Comparison of ENCODE assay signal across 20 cellular contexts in genomic region chr12:74892057-74892633, GRCh38.
"Had no signal": no experiment of that assay in that cellular context is flagged by ENCODE, and none has a peak within 500 bp of the region (broad histone marks: within the 10 kb centered on the region; RNA-seq: fewer than 3 reads in every experiment).

No MANE protein-coding gene starts in this region.

- H3K36me3 Mint-ChIP-seq: stimulated activated effector memory CD8-positive, alpha-beta T cell treated with anti-CD3 and anti-CD28 coated beads, Interleukin-12 subunit alpha, Interleukin-12 subunit beta, amount 100 ng/mL, for 72 hours had no signal

- H3K27me3 ChIP-seq: heart left ventricle, stomach, suprapubic skin, transverse colon had no signal

- H3K9me3 ChIP-seq: stomach, suprapubic skin, transverse colon had no signal

- H3K27ac ChIP-seq: epithelial cell of prostate, heart left ventricle, stomach, suprapubic skin, transverse colon, VCaP had no signal

- DNase-seq: activated CD4-positive, alpha-beta T cell treated with anti-CD3 and anti-CD28 coated beads, Interleukin-2, amount 10 ng/mL, durations not matched to agents 24 days and 14 days; activated CD8-positive, alpha-beta T cell treated with anti-CD3 and anti-CD28 coated beads, Interleukin-2, amount 10 ng/mL, durations not matched to agents 7 days and 5 days; activated effector memory CD4-positive, alpha-beta T cell treated with anti-CD3 and anti-CD28 coated beads, Interleukin-2, amount 50 U/mL, for 16 hours; activated naive CD4-positive, alpha-beta T cell treated with anti-CD3 and anti-CD28 coated beads, Interleukin-2, amount 50 U/mL, for 16 hours; activated T-cell treated with anti-CD3 and anti-CD28 coated beads, Interleukin-2, amount 50 U/mL, for 48 hours; cerebellar nuclear complex; cortex of kidney; heart left ventricle; posterior cingulate gyrus; small intestine; stimulated activated CD4-positive, alpha-beta T cell treated with anti-CD3 and anti-CD28 coated beads, Interleukin-2, amount 100 ng/mL, for 24 hours; stomach; SW 1271; transverse colon had no signal

- H3K27me3 Mint-ChIP-seq: activated CD4-positive, alpha-beta T cell treated with anti-CD3 and anti-CD28 coated beads, Interleukin-2, amount 10 ng/mL, durations not matched to agents 24 days and 14 days had no signal

- H3K4me3 Mint-ChIP-seq: activated CD4-positive, alpha-beta T cell treated with anti-CD3 and anti-CD28 coated beads, Interleukin-2, amount 10 ng/mL, durations not matched to agents 24 days and 14 days; activated CD8-positive, alpha-beta T cell treated with anti-CD3 and anti-CD28 coated beads, Interleukin-2, amount 10 ng/mL, durations not matched to agents 7 days and 5 days; stimulated activated effector memory CD8-positive, alpha-beta T cell treated with anti-CD3 and anti-CD28 coated beads, Interleukin-12 subunit alpha, Interleukin-12 subunit beta, amount 100 ng/mL, for 72 hours had no signal

- H3K27ac Mint-ChIP-seq: activated CD4-positive, alpha-beta T cell treated with anti-CD3 and anti-CD28 coated beads, Interleukin-2, amount 10 ng/mL, durations not matched to agents 24 days and 14 days; activated CD8-positive, alpha-beta T cell treated with anti-CD3 and anti-CD28 coated beads, Interleukin-2, amount 10 ng/mL, durations not matched to agents 7 days and 5 days; stimulated activated effector memory CD8-positive, alpha-beta T cell treated with anti-CD3 and anti-CD28 coated beads, Interleukin-12 subunit alpha, Interleukin-12 subunit beta, amount 100 ng/mL, for 72 hours had no signal

- H3K9me3 Mint-ChIP-seq: activated CD4-positive, alpha-beta T cell treated with anti-CD3 and anti-CD28 coated beads, Interleukin-2, amount 10 ng/mL, durations not matched to agents 24 days and 14 days had no signal

- H3K4me1 ChIP-seq: suprapubic skin had no signal

- H3K36me3 ChIP-seq: heart left ventricle, stomach, suprapubic skin, transverse colon had no signal

- ATAC-seq: activated CD4-positive, CD25-positive, alpha-beta regulatory T cell treated with anti-CD3 and anti-CD28 coated beads, Interleukin-2, amount 50 U/mL, for 24 hours; activated CD8-positive, alpha-beta T cell treated with anti-CD3 and anti-CD28 coated beads, Interleukin-2, amount 10 ng/mL, durations not matched to agents 7 days and 5 days; heart left ventricle; sciatic nerve; stimulated activated effector memory CD8-positive, alpha-beta T cell treated with anti-CD3 and anti-CD28 coated beads, Interleukin-12 subunit alpha, Interleukin-12 subunit beta, amount 100 ng/mL, for 72 hours had no signal

- H3K4me1 Mint-ChIP-seq: activated CD4-positive, alpha-beta T cell treated with anti-CD3 and anti-CD28 coated beads, Interleukin-2, amount 10 ng/mL, durations not matched to agents 24 days and 14 days had no signal

- H3K4me3 ChIP-seq: heart left ventricle, stomach, suprapubic skin, transverse colon had no signal
